Comparison of ENCODE assay signal across 2 cellular contexts in the genomic region with DNA sequence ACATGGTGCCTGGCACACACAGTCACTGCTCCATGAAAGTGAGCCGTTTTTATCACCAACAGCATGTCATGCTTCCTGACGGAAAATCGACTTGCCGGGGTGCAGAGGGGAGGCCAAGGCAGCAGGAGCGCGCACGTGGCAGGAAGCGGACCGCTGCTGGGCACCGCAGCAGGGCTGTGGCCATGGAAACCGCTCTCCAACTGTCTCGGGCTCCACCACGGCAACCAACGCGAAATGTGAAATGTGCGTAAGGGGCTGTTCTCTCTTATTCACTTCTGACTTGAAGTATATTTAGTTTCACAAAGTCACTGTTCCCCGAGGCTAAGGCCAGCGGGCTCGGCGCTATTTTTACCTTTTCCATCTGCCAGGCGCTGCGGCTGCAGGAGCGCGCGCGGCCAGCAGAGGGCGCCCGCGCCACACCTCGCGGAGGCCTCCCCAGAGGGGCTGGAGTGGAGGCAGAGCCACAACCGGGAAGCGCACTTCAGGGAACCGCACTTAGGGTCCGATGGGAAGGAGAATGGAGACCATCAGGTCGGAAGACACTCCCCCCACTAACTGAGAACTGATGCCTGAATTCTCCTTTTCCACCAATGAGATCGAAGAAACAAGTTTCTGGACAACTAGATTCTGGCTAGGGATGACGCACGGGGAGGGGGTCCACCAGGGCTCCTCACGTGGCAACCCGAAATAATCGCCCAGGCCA.
TF ChIP-seq lines count a peak whose summit lies in the region.

No MANE protein-coding gene starts in this region.

TF ChIP-seq in Ishikawa, 13 proteins besides CTCF, POLR2A, EP300 and RAD21:
- no peak for TF ChIP-seq EGR1 (IDR thresholded peaks at IDR 0.05)
- TF ChIP-seq, protein P1, sequence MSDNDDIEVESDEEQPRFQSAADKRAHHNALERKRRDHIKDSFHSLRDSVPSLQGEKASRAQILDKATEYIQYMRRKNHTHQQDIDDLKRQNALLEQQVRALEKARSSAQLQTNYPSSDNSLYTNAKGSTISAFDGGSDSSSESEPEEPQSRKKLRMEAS (IDR thresholded peaks at IDR 0.05): no peak
- no peak for TF ChIP-seq YY1 (IDR thresholded peaks at IDR 0.05; ENCODE audit: low read depth)
- TF ChIP-seq NFIC (IDR thresholded peaks at IDR 0.05): no peak
- no peak for TF ChIP-seq TAF1 (IDR thresholded peaks at IDR 0.05; ENCODE audit: low read depth)
- TF ChIP-seq CREB1 (IDR thresholded peaks at IDR 0.05; ENCODE audit: low read depth): no peak
- no peak for TF ChIP-seq ZBTB7A (IDR thresholded peaks at IDR 0.05; ENCODE audit: low read depth)
- TF ChIP-seq, protein P2, sequence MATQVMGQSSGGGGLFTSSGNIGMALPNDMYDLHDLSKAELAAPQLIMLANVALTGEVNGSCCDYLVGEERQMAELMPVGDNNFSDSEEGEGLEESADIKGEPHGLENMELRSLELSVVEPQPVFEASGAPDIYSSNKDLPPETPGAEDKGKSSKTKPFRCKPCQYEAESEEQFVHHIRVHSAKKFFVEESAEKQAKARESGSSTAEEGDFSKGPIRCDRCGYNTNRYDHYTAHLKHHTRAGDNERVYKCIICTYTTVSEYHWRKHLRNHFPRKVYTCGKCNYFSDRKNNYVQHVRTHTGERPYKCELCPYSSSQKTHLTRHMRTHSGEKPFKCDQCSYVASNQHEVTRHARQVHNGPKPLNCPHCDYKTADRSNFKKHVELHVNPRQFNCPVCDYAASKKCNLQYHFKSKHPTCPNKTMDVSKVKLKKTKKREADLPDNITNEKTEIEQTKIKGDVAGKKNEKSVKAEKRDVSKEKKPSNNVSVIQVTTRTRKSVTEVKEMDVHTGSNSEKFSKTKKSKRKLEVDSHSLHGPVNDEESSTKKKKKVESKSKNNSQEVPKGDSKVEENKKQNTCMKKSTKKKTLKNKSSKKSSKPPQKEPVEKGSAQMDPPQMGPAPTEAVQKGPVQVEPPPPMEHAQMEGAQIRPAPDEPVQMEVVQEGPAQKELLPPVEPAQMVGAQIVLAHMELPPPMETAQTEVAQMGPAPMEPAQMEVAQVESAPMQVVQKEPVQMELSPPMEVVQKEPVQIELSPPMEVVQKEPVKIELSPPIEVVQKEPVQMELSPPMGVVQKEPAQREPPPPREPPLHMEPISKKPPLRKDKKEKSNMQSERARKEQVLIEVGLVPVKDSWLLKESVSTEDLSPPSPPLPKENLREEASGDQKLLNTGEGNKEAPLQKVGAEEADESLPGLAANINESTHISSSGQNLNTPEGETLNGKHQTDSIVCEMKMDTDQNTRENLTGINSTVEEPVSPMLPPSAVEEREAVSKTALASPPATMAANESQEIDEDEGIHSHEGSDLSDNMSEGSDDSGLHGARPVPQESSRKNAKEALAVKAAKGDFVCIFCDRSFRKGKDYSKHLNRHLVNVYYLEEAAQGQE (IDR thresholded peaks at IDR 0.05; ENCODE audit: low read depth): no peak
- TF ChIP-seq, protein P3, sequence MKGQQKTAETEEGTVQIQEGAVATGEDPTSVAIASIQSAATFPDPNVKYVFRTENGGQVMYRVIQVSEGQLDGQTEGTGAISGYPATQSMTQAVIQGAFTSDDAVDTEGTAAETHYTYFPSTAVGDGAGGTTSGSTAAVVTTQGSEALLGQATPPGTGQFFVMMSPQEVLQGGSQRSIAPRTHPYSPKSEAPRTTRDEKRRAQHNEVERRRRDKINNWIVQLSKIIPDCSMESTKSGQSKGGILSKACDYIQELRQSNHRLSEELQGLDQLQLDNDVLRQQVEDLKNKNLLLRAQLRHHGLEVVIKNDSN (IDR thresholded peaks at IDR 0.05): no peak
- no peak for TF ChIP-seq CEBPB (IDR thresholded peaks at IDR 0.05)
- no peak for TF ChIP-seq FOXM1 (IDR thresholded peaks at IDR 0.05; ENCODE audit: borderline replicate concordance, low read depth)
- TF ChIP-seq TCF12 (IDR thresholded peaks at IDR 0.05; ENCODE audit: low read depth): no peak

TF ChIP-seq in HepG2, 621 proteins besides CTCF, POLR2A, EP300 and RAD21 (continues in another document):
- peak; percentile 31 for TF ChIP-seq SALL1 (CRISPR knock-in tag; IDR thresholded peaks at IDR 0.05)
- TF ChIP-seq ZNF335 (CRISPR knock-in tag; IDR thresholded peaks at IDR 0.05): no peak
- no peak for TF ChIP-seq EEA1 (CRISPR knock-in tag; IDR thresholded peaks at IDR 0.05; ENCODE audit: borderline replicate concordance)
- TF ChIP-seq STAG1 (CRISPR knock-in tag; IDR thresholded peaks at IDR 0.05): peak; percentile 83
- TF ChIP-seq RXRA (CRISPR knock-in tag; IDR thresholded peaks at IDR 0.05): 0 out of 2 replicates have a peak, but pooled peaks have one; percentile 40
- TF ChIP-seq RFX1 (IDR thresholded peaks at IDR 0.05): no peak
- TF ChIP-seq SOX6 (IDR thresholded peaks at IDR 0.05): no peak
- 0 out of 2 replicates have a peak, but pooled peaks have one; percentile 15 for TF ChIP-seq SOX6 (CRISPR knock-in tag; IDR thresholded peaks at IDR 0.05)
- TF ChIP-seq, protein P4, sequence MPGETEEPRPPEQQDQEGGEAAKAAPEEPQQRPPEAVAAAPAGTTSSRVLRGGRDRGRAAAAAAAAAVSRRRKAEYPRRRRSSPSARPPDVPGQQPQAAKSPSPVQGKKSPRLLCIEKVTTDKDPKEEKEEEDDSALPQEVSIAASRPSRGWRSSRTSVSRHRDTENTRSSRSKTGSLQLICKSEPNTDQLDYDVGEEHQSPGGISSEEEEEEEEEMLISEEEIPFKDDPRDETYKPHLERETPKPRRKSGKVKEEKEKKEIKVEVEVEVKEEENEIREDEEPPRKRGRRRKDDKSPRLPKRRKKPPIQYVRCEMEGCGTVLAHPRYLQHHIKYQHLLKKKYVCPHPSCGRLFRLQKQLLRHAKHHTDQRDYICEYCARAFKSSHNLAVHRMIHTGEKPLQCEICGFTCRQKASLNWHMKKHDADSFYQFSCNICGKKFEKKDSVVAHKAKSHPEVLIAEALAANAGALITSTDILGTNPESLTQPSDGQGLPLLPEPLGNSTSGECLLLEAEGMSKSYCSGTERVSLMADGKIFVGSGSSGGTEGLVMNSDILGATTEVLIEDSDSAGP (CRISPR knock-in tag; IDR thresholded peaks at IDR 0.05; ENCODE audit: borderline replicate concordance): 0 out of 2 replicates have a peak, but pooled peaks have one; percentile 20
- TF ChIP-seq, protein P5, sequence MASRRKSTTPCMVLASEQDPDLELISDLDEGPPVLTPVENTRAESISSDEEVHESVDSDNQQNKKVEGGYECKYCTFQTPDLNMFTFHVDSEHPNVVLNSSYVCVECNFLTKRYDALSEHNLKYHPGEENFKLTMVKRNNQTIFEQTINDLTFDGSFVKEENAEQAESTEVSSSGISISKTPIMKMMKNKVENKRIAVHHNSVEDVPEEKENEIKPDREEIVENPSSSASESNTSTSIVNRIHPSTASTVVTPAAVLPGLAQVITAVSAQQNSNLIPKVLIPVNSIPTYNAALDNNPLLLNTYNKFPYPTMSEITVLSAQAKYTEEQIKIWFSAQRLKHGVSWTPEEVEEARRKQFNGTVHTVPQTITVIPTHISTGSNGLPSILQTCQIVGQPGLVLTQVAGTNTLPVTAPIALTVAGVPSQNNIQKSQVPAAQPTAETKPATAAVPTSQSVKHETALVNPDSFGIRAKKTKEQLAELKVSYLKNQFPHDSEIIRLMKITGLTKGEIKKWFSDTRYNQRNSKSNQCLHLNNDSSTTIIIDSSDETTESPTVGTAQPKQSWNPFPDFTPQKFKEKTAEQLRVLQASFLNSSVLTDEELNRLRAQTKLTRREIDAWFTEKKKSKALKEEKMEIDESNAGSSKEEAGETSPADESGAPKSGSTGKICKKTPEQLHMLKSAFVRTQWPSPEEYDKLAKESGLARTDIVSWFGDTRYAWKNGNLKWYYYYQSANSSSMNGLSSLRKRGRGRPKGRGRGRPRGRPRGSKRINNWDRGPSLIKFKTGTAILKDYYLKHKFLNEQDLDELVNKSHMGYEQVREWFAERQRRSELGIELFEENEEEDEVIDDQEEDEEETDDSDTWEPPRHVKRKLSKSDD (CRISPR knock-in tag; IDR thresholded peaks at IDR 0.05; ENCODE audit: low read depth): 0 out of 2 replicates have a peak, but pooled peaks have one; percentile 36
- no peak for TF ChIP-seq CC2D1A (CRISPR knock-in tag; IDR thresholded peaks at IDR 0.05)
- TF ChIP-seq, protein P6, sequence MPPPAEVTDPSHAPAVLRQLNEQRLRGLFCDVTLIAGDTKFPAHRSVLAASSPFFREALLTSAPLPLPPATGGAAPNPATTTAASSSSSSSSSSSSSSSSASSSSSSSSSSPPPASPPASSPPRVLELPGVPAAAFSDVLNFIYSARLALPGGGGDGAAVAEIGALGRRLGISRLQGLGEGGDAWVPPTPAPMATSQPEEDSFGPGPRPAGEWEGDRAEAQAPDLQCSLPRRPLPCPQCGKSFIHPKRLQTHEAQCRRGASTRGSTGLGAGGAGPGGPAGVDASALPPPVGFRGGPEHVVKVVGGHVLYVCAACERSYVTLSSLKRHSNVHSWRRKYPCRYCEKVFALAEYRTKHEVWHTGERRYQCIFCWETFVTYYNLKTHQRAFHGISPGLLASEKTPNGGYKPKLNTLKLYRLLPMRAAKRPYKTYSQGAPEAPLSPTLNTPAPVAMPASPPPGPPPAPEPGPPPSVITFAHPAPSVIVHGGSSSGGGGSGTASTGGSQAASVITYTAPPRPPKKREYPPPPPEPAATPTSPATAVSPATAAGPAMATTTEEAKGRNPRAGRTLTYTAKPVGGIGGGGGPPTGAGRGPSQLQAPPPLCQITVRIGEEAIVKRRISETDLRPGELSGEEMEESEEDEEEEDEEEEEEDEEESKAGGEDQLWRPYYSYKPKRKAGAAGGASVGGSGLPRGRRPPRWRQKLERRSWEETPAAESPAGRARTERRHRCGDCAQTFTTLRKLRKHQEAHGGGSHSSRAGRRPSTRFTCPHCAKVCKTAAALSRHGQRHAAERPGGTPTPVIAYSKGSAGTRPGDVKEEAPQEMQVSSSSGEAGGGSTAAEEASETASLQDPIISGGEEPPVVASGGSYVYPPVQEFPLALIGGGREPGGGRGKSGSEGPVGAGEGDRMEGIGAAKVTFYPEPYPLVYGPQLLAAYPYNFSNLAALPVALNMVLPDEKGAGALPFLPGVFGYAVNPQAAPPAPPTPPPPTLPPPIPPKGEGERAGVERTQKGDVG (CRISPR knock-in tag; IDR thresholded peaks at IDR 0.05; ENCODE audit: borderline replicate concordance): peak; percentile 73; the same call in 1 of the 2 replicates
- 0 out of 2 replicates have a peak, but pooled peaks have one; percentile 33 for TF ChIP-seq KDM3A (CRISPR knock-in tag; IDR thresholded peaks at IDR 0.05; ENCODE audit: low read depth)
- no peak for TF ChIP-seq MIER3 (CRISPR knock-in tag; IDR thresholded peaks at IDR 0.05; ENCODE audit: borderline replicate concordance)
- no peak for TF ChIP-seq MBNL3 (CRISPR knock-in tag; conservative IDR thresholded peaks at IDR 0.05)
- TF ChIP-seq, protein P7, sequence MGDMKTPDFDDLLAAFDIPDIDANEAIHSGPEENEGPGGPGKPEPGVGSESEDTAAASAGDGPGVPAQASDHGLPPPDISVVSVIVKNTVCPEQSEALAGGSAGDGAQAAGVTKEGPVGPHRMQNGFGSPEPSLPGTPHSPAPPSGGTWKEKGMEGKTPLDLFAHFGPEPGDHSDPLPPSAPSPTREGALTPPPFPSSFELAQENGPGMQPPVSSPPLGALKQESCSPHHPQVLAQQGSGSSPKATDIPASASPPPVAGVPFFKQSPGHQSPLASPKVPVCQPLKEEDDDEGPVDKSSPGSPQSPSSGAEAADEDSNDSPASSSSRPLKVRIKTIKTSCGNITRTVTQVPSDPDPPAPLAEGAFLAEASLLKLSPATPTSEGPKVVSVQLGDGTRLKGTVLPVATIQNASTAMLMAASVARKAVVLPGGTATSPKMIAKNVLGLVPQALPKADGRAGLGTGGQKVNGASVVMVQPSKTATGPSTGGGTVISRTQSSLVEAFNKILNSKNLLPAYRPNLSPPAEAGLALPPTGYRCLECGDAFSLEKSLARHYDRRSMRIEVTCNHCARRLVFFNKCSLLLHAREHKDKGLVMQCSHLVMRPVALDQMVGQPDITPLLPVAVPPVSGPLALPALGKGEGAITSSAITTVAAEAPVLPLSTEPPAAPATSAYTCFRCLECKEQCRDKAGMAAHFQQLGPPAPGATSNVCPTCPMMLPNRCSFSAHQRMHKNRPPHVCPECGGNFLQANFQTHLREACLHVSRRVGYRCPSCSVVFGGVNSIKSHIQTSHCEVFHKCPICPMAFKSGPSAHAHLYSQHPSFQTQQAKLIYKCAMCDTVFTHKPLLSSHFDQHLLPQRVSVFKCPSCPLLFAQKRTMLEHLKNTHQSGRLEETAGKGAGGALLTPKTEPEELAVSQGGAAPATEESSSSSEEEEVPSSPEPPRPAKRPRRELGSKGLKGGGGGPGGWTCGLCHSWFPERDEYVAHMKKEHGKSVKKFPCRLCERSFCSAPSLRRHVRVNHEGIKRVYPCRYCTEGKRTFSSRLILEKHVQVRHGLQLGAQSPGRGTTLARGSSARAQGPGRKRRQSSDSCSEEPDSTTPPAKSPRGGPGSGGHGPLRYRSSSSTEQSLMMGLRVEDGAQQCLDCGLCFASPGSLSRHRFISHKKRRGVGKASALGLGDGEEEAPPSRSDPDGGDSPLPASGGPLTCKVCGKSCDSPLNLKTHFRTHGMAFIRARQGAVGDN (CRISPR knock-in tag; IDR thresholded peaks at IDR 0.05): peak; percentile 49
- TF ChIP-seq, protein P8, sequence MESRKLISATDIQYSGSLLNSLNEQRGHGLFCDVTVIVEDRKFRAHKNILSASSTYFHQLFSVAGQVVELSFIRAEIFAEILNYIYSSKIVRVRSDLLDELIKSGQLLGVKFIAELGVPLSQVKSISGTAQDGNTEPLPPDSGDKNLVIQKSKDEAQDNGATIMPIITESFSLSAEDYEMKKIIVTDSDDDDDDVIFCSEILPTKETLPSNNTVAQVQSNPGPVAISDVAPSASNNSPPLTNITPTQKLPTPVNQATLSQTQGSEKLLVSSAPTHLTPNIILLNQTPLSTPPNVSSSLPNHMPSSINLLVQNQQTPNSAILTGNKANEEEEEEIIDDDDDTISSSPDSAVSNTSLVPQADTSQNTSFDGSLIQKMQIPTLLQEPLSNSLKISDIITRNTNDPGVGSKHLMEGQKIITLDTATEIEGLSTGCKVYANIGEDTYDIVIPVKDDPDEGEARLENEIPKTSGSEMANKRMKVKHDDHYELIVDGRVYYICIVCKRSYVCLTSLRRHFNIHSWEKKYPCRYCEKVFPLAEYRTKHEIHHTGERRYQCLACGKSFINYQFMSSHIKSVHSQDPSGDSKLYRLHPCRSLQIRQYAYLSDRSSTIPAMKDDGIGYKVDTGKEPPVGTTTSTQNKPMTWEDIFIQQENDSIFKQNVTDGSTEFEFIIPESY (CRISPR knock-in tag; IDR thresholded peaks at IDR 0.05): peak; percentile 99
- TF ChIP-seq, protein P9, sequence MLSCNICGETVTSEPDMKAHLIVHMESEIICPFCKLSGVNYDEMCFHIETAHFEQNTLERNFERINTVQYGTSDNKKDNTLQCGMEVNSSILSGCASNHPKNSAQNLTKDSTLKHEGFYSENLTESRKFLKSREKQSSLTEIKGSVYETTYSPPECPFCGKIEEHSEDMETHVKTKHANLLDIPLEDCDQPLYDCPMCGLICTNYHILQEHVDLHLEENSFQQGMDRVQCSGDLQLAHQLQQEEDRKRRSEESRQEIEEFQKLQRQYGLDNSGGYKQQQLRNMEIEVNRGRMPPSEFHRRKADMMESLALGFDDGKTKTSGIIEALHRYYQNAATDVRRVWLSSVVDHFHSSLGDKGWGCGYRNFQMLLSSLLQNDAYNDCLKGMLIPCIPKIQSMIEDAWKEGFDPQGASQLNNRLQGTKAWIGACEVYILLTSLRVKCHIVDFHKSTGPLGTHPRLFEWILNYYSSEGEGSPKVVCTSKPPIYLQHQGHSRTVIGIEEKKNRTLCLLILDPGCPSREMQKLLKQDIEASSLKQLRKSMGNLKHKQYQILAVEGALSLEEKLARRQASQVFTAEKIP (CRISPR knock-in tag; IDR thresholded peaks at IDR 0.05; ENCODE audit: borderline replicate concordance): no peak
- TF ChIP-seq SP4 (CRISPR knock-in tag; IDR thresholded peaks at IDR 0.05): 0 out of 2 replicates have a peak, but pooled peaks have one; percentile 24
- TF ChIP-seq CENPT (CRISPR knock-in tag; IDR thresholded peaks at IDR 0.05; ENCODE audit: low read depth): no peak
- 0 out of 2 replicates have a peak, but pooled peaks have one; percentile 32 for TF ChIP-seq ZNF768 (CRISPR knock-in tag; IDR thresholded peaks at IDR 0.05)
